In genomic region chr10:23341004-23341403, GRCh38 we compare ENCODE assay signal across 2 cellular contexts.
TF ChIP-seq lines count a peak whose summit lies in the region.

No MANE protein-coding gene starts in this region.

TF ChIP-seq in IMR-90, 13 proteins besides CTCF, POLR2A, EP300 and RAD21:
- TF ChIP-seq MXI1 (IDR thresholded peaks at IDR 0.05; ENCODE audit: borderline replicate concordance, low read depth, low read length) (no peak), RFX5 (IDR thresholded peaks at IDR 0.05; ENCODE audit: low read depth, low read length) (no peak), USF2 (IDR thresholded peaks at IDR 0.05; ENCODE audit: low read depth, low read length) (no peak), MAFK (IDR thresholded peaks at IDR 0.05; ENCODE audit: low read depth, low read length) (no peak), RCOR1 (IDR thresholded peaks at IDR 0.05; ENCODE audit: insufficient replicate concordance, low read length) (no peak), BHLHE40 (IDR thresholded peaks at IDR 0.05; ENCODE audit: low read depth, low read length) (no peak), NFE2L2 (IDR thresholded peaks at IDR 0.05; ENCODE audit: low read depth, low read length) (no peak), SMC3 (IDR thresholded peaks at IDR 0.05; ENCODE audit: low read depth, low read length) (no peak), FOS (IDR thresholded peaks at IDR 0.05; ENCODE audit: low read depth, low read length) (no peak), ELK1 (IDR thresholded peaks at IDR 0.05; ENCODE audit: borderline replicate concordance, low read depth, low read length) (no peak), CHD1 (IDR thresholded peaks at IDR 0.05; ENCODE audit: low read depth, low read length) (no peak), MAZ (IDR thresholded peaks at IDR 0.05; ENCODE audit: borderline replicate concordance, low read depth, low read length) (no peak), CEBPB (IDR thresholded peaks at IDR 0.05; ENCODE audit: low read depth, low read length) (no peak)

TF ChIP-seq in GM12878, 131 proteins besides CTCF, POLR2A, EP300 and RAD21:
- TF ChIP-seq NR2C1 (IDR thresholded peaks at IDR 0.05) = no peak
- no peak for TF ChIP-seq ETV6 (conservative IDR thresholded peaks at IDR 0.05 in 1 of 2, IDR thresholded peaks at IDR 0.05 in 1 of 2; ENCODE audit: borderline replicate concordance in 1 of 2, low read depth in 1 of 2)
- no peak for TF ChIP-seq MXI1 (IDR thresholded peaks at IDR 0.05; ENCODE audit: low read depth, low read length)
- TF ChIP-seq IRF4 (IDR thresholded peaks at IDR 0.05; ENCODE audit: low read depth, low read length) = no peak
- TF ChIP-seq SMC3 (IDR thresholded peaks at IDR 0.05; ENCODE audit: borderline replicate concordance, low read length) = no peak
- no peak for TF ChIP-seq MYC (IDR thresholded peaks at IDR 0.05; ENCODE audit: insufficient read depth, insufficient read length, insufficient replicate concordance, low read length, severe bottlenecking)
- TF ChIP-seq MEF2B (IDR thresholded peaks at IDR 0.05; ENCODE audit: partially characterized antibody, poor library complexity, severe bottlenecking) = no peak
- TF ChIP-seq TCF7 (IDR thresholded peaks at IDR 0.05; ENCODE audit: borderline replicate concordance) = no peak
- no peak for TF ChIP-seq FOS (IDR thresholded peaks at IDR 0.05; ENCODE audit: borderline replicate concordance, extremely low read depth, insufficient read length)
- TF ChIP-seq BHLHE40 (IDR thresholded peaks at IDR 0.05; ENCODE audit: borderline replicate concordance in 1 of 2, low read depth in 2 of 2, low read length in 1 of 2) = no peak
- TF ChIP-seq PRDM15 (CRISPR knock-in tag; IDR thresholded peaks at IDR 0.05) = no peak
- TF ChIP-seq SKIL (IDR thresholded peaks at IDR 0.05; ENCODE audit: low read depth, poor library complexity, severe bottlenecking) = no peak
- TF ChIP-seq LARP7 (IDR thresholded peaks at IDR 0.05) = no peak
- TF ChIP-seq NR2C2 (IDR thresholded peaks at IDR 0.05; ENCODE audit: borderline replicate concordance, control insufficient read depth, insufficient read length, low read depth) = no peak
- no peak for TF ChIP-seq ZNF384 (IDR thresholded peaks at IDR 0.05; ENCODE audit: borderline replicate concordance, low read depth, low read length)
- no peak for TF ChIP-seq ZBED1 (IDR thresholded peaks at IDR 0.05; ENCODE audit: borderline replicate concordance)
- TF ChIP-seq RFX5 (IDR thresholded peaks at IDR 0.05; ENCODE audit: low read depth, low read length) = no peak
- no peak for TF ChIP-seq ASH2L (IDR thresholded peaks at IDR 0.05; ENCODE audit: borderline replicate concordance, low read depth)
